8 cellular contexts compared by ENCODE assay signal in the genomic region with DNA sequence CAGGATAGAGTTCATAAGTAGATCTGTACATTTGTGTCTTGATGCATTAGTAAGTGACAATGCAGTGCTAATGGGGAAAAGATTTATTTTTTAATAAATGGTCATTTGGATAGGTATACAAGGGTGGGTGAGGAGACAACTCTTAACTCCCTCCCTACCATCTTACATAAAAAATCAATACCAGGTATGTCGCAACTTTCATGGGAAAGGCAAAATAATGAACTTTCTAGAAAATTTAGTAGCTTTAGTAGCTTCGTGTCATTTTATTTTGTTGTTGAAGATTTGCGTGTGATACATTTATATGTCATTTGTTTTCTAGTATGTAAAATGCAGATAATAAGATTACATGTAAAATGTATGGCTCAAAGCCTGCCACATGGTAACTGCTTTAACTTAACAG.
"Had no signal": no experiment of that assay in that cellular context is flagged by ENCODE, and none has a peak within 500 bp of the region (broad histone marks: within the 10 kb centered on the region; RNA-seq: fewer than 3 reads in every experiment).

No MANE protein-coding gene starts in this region.

- ATAC-seq: GM23338, HCT116 had no signal

- H3K27ac ChIP-seq: HL-60, KMS-11 had no signal

- H3K4me2 ChIP-seq: GM23338, KMS-11 had no signal

- H3K36me3 ChIP-seq: HAP-1 had no signal

- H3K9ac ChIP-seq: KMS-11 had no signal

- H2AFZ ChIP-seq: GM23338 had no signal

- H3K4me1 ChIP-seq: HAP-1 had no signal

- H3K9me3 ChIP-seq: HAP-1 had no signal

- H3K4me3 ChIP-seq: GM23338, HAP-1 had no signal

- DNase-seq: H7, HFFc6, KBM-7 had no signal
